8 cellular contexts compared by ENCODE assay signal in the genomic region with DNA sequence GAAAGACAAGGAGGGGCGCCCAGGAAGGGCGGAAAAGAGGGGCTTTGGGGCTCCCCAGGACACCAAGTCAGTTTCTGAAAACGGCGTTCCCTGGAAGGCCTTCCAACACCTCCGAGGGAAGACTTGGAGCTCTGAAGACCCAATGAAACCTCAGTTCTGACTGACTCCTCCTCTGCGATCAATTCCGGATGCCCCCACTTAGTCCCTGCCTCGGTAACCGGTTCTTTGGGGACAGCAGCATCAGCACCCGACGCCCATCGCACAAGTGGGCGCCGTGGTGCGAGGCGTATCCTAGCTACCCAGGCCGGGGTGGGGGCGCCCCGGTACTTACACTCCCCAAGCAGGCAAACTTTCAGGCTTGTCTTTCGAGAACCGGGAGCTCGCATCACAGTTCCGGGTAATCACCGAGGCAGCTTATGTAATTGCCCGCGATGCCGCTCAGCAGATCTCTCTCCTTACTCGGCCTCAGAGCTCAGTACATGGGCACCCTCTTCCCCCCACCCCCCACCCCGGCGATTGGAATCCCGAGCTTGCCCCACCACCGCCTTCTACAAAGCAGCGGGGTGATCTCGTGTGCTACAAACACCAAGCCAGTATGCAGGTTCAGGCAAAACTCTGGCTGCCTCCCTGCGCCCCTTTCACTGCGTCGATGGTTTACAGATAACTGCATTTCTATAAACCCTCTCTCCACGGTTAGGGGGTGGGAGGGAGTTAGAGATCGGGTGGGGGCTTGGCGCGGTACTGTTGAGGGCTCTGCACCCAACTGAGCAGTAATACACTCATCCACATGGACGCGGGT. TPM values are rescaled to one million over a fixed set of nuclear protein-coding genes. Genes with fewer than 3 reads are reported as not detected.
DNase-seq lines count a peak whose midpoint lies in the region; ATAC-seq, FAIRE-seq and TF ChIP-seq lines count a peak whose summit lies in the region.

No MANE protein-coding gene starts in this region.

- H3K4me3 ChIP-seq in RWPE2 (ENCODE audit: severe bottlenecking) (peak overlapping the region; percentile 74), heart left ventricle (peak overlapping the region; percentile 31 to 72 (median 54)), sigmoid colon (peak overlapping the region; percentile 21 to 56 (median 51))

- H3K4me1 ChIP-seq in RWPE2 (ENCODE audit: insufficient read depth, poor library complexity, severe bottlenecking) (no peaks in the 10 kb centered on the region), heart left ventricle (peaks cover 0 to 50% (median 31%) of the 10 kb centered on the region in 12 donors), sigmoid colon (peaks cover 0 to 56% (median 51%) of the 10 kb centered on the region in 4 donors)

- intact Hi-C loops in heart left ventricle (cut with DNase I) = no loop called here
- intact Hi-C loops in sigmoid colon (cut with DNase I) = no loop called here

- peak overlapping the region; percentile 91 for H3K27ac ChIP-seq in RWPE2 (ENCODE audit: poor library complexity, severe bottlenecking)
- peak overlapping the region in 7 of 12 donors; percentile 27 to 67 (median 55) for H3K27ac ChIP-seq in heart left ventricle
- H3K27ac ChIP-seq in sigmoid colon = peak overlapping the region; percentile 46 to 87 (median 66)

- DNase-seq in GM20000 (ENCODE audit: low spot score) (peak; percentile 58), RWPE2 (ENCODE audit: low spot score) (no peak), heart left ventricle (peak in 3 of 5 donors; percentile 8 to 32 (median 20)), sigmoid colon (peak; percentile 74), OCI-M1 (lab: John Stamatoyannopoulos, UW) (no peak), D721Med (ENCODE audit: insufficient read length, low spot score) (no peak)
- no peak for DNase-seq in activated effector memory CD4-positive, alpha-beta T cell treated with Interleukin-2 at 50 U/mL for 16 hours

- TF ChIP-seq CTCF in GM20000 (IDR thresholded peaks at IDR 0.05; ENCODE audit: extremely low read depth, missing control alignments) (no peak), RWPE2 (IDR thresholded peaks at IDR 0.05; ENCODE audit: poor library complexity, severe bottlenecking) (no peak), heart left ventricle (IDR thresholded peaks at IDR 0.05) (no peak), sigmoid colon (IDR thresholded peaks at IDR 0.05) (no peak), D721Med (IDR thresholded peaks at IDR 0.05; ENCODE audit: insufficient read depth, missing control alignments) (no peak)

- WGBS in heart left ventricle, 4 donors = 1 to 4% (median 3%) methylated on average over 15 to 43 of the region's 43 CpGs
- WGBS in sigmoid colon, 2 donors = 4% methylated on average over 43 of the region's 43 CpGs

- TF ChIP-seq EP300 in sigmoid colon (IDR thresholded peaks at IDR 0.05) = no peak

- no peak for FAIRE-seq in D721Med (lab: Jason Lieb, UNC)

- no peaks in the 10 kb centered on the region for H3K27me3 ChIP-seq in RWPE2 (ENCODE audit: insufficient read depth, poor library complexity, severe bottlenecking)
- peaks cover 14 to 90% (median 56%) of the 10 kb centered on the region in 9 donors for H3K27me3 ChIP-seq in heart left ventricle
- H3K27me3 ChIP-seq in sigmoid colon = peaks cover 36 to 87% (median 85%) of the 10 kb centered on the region in 3 donors

- H3K9me3 ChIP-seq in RWPE2 (ENCODE audit: severe bottlenecking) = peaks cover 2% of the 10 kb centered on the region
- H3K9me3 ChIP-seq in heart left ventricle = peaks cover 0 to 8% (median 3%) of the 10 kb centered on the region in 12 donors
- no peaks in the 10 kb centered on the region for H3K9me3 ChIP-seq in sigmoid colon

- peak; percentile 6; the same call in 1 of the 3 replicates for ATAC-seq in RWPE2 (ENCODE audit: low read depth)
- ATAC-seq in heart left ventricle = peak in 2 of 4 donors; percentile 14 to 16
- ATAC-seq in GM21423 (IDR thresholded peaks at IDR 0.05; ENCODE audit: unreplicated experiment) = no peak

- H3K36me3 ChIP-seq in RWPE2 (ENCODE audit: low read depth) (no peaks in the 10 kb centered on the region), heart left ventricle (no peaks in the 10 kb centered on the region), sigmoid colon (no peaks in the 10 kb centered on the region)

- TF ChIP-seq POLR2A in heart left ventricle (IDR thresholded peaks at IDR 0.05) (no peak), sigmoid colon (IDR thresholded peaks at IDR 0.05) (no peak)

RNA-seq across cellular contexts. Expression of a gene that starts 2.0 kb away (rescaled TPM):
- total RNA-seq in heart left ventricle (1 to 10 TPM in 6 of 9 donors, under 1 TPM in 3; 0.20 to 6.4 (median 1.4) TPM), sigmoid colon (10 to 100 TPM in 1 of 4 donors, 1 to 10 TPM in 2, under 1 TPM in 1; 0.83 to 14.6 (median 2.6) TPM)
- polyA plus RNA-seq in heart left ventricle (under 1 TPM; 0.08 to 0.71 TPM), sigmoid colon (1 to 10 TPM in 1 of 3 donors, under 1 TPM in 1, not detected in 1; 0.23 to 2.4 TPM)

Comparison
In these comparisons a context has a peak if more than half of its experiments do, and no peak if none do; other contexts are left out.
1. DNase-seq: peak in GM20000 (single experiment), heart left ventricle (3 of 5) and sigmoid colon (single experiment); none in RWPE2 (single experiment), OCI-M1 (single experiment), activated effector memory CD4-positive, alpha-beta T cell treated with Interleukin-2 at 50 U/mL for 16 hours (single experiment) and D721Med (single experiment).
2. Peak in every context shown above with its lines, with median percentiles within 50 percentile points of each other: H3K27ac ChIP-seq and H3K4me3 ChIP-seq.